In genomic region chrX:105648732-105649131, GRCh38 we compare ENCODE assay signal across 22 cellular contexts.
DNase-seq lines count a peak whose midpoint lies in the region; FAIRE-seq and TF ChIP-seq lines count a peak whose summit lies in the region.
"Had no signal": no experiment of that assay in that cellular context is flagged by ENCODE, and none has a peak within 500 bp of the region (broad histone marks: within the 10 kb centered on the region; RNA-seq: fewer than 3 reads in every experiment).

No MANE protein-coding gene starts in this region.

- no peak overlapping the region for H3K9ac ChIP-seq in astrocyte (ENCODE audit: low read length)

- no peaks in the 10 kb centered on the region for H3K79me2 ChIP-seq in astrocyte (ENCODE audit: insufficient read depth, low read length)

- no peak overlapping the region for H3K27ac ChIP-seq in astrocyte (ENCODE audit: low read depth, low read length)

- no peak overlapping the region for H3K4me2 ChIP-seq in astrocyte (ENCODE audit: low read length)

- H3K36me3 ChIP-seq in H7 (replicated peaks; ENCODE audit: control insufficient read depth, insufficient read depth, low read length) (no peaks in the 10 kb centered on the region), astrocyte (ENCODE audit: insufficient read depth, low read length) (no peaks in the 10 kb centered on the region)
- H3K36me3 ChIP-seq: BE2C had no signal

- H3K4me1 ChIP-seq in astrocyte (ENCODE audit: insufficient read depth, low read length): no peaks in the 10 kb centered on the region
- H3K4me1 ChIP-seq: BE2C had no signal

- H3K4me1 Mint-ChIP-seq in astrocyte (ENCODE audit: low read depth, unreplicated experiment) (peaks cover 9% of the 10 kb centered on the region), Calu3 (ENCODE audit: low read depth, unreplicated experiment) (no peaks in the 10 kb centered on the region)
- H3K4me1 Mint-ChIP-seq: CD4-positive, CD25-positive, alpha-beta regulatory T cell; CD8-positive, alpha-beta memory T cell had no signal

- CTCF ChIA-PET in Calu3 (lab: Charles Lee): no interaction called here

- H3K4me3 ChIP-seq in H7 (ENCODE audit: insufficient read depth, low read depth, low read length) (no peak overlapping the region), astrocyte (ENCODE audit: insufficient read depth, low read depth, low read length) (no peak overlapping the region)
- H3K4me3 ChIP-seq: K562 had no signal

- DNase-seq in H7 (peak; percentile 20), astrocyte (ENCODE audit: low read depth) (no peak), iPS-NIHi7 (ENCODE audit: extremely low spot score) (peak; percentile 29), NCI-H1092 treated with DMSO at 0.1 percent for 48 hours (lab: John Stamatoyannopoulos, UW) (no peak), erythroblast (lab: John Stamatoyannopoulos, UW) (no peak), Calu3 (no peak)
- DNase-seq: ACHN; BE2C; C1 segment of cervical spinal cord; CD4-positive, CD25-positive, alpha-beta regulatory T cell; CD8-positive, alpha-beta memory T cell; COR-L47; GDM1; GOT3; HCEC 1CT; IMR-90 had no signal

- no peak overlapping the region for H2AFZ ChIP-seq in astrocyte (ENCODE audit: low read depth, low read length)

- intact Hi-C loops in Calu3 (cut with micrococcal nuclease; ENCODE audit: unreplicated experiment): no loop called here

- H3K27me3 ChIP-seq in H7 (ENCODE audit: control insufficient read depth, insufficient read depth, low read length) (no peaks in the 10 kb centered on the region), astrocyte (ENCODE audit: insufficient read depth, low read length) (no peaks in the 10 kb centered on the region)
- H3K27me3 ChIP-seq: BE2C had no signal

- H3K4me3 Mint-ChIP-seq in astrocyte (ENCODE audit: unreplicated experiment) (no peak overlapping the region), Calu3 (ENCODE audit: low read depth, unreplicated experiment) (no peak overlapping the region)
- H3K4me3 Mint-ChIP-seq: CD4-positive, CD25-positive, alpha-beta regulatory T cell; CD8-positive, alpha-beta memory T cell had no signal

- peak; percentile 76 for FAIRE-seq in astrocyte (lab: Jason Lieb, UNC)
- FAIRE-seq: A204.1, D721Med, GM12892, GM18507, HTR-8/SVneo, K562 had no signal

- no peak for TF ChIP-seq POLR2A in erythroblast (IDR thresholded peaks at IDR 0.05; ENCODE audit: low read length)

- H3K27ac Mint-ChIP-seq in astrocyte (ENCODE audit: unreplicated experiment): no peak overlapping the region
- no peak overlapping the region for H3K27ac Mint-ChIP-seq in Calu3 (ENCODE audit: unreplicated experiment)
- H3K27ac Mint-ChIP-seq: CD4-positive, CD25-positive, alpha-beta regulatory T cell; CD8-positive, alpha-beta memory T cell had no signal

- H3K36me3 Mint-ChIP-seq in astrocyte (ENCODE audit: low read depth, unreplicated experiment) (no peaks in the 10 kb centered on the region), Calu3 (ENCODE audit: insufficient read depth, unreplicated experiment) (no peaks in the 10 kb centered on the region)
- H3K36me3 Mint-ChIP-seq: CD4-positive, CD25-positive, alpha-beta regulatory T cell; CD8-positive, alpha-beta memory T cell had no signal

- no TSS peak for BruUV-seq in Calu3 (replicated peaks; lab: Mats Ljungman, UMichigan)

- no peaks in the 10 kb centered on the region for H4K20me1 ChIP-seq in astrocyte (ENCODE audit: insufficient read depth, low read length)

- TF ChIP-seq CTCF in astrocyte (IDR thresholded peaks at IDR 0.05; ENCODE audit: insufficient read depth, low read depth, low read length) (no peak), Calu3 (IDR thresholded peaks at IDR 0.05; ENCODE audit: unreplicated experiment) (no peak)

- H3K27me3 Mint-ChIP-seq in astrocyte (ENCODE audit: low read depth, unreplicated experiment) (no peaks in the 10 kb centered on the region), Calu3 (ENCODE audit: unreplicated experiment) (no peaks in the 10 kb centered on the region)
- H3K27me3 Mint-ChIP-seq: CD4-positive, CD25-positive, alpha-beta regulatory T cell had no signal

- no peaks in the 10 kb centered on the region for H3K9me3 Mint-ChIP-seq in astrocyte (ENCODE audit: unreplicated experiment)
- peaks cover 2% of the 10 kb centered on the region for H3K9me3 Mint-ChIP-seq in Calu3 (ENCODE audit: low read depth, unreplicated experiment)

- H3K9me3 ChIP-seq in astrocyte (ENCODE audit: insufficient read depth, low read depth, low read length): no peaks in the 10 kb centered on the region
- H3K9me3 ChIP-seq: BE2C had no signal

Comparison
In these comparisons a context has a peak if more than half of its experiments do, and no peak if none do; other contexts are left out.
1. DNase-seq: peak in H7 (single experiment) and iPS-NIHi7 (single experiment); none in astrocyte (single experiment), NCI-H1092 treated with DMSO at 0.1 percent for 48 hours (single experiment), erythroblast (0 of 2) and Calu3 (single experiment).